15 cellular contexts compared by ENCODE assay signal in the genomic region with DNA sequence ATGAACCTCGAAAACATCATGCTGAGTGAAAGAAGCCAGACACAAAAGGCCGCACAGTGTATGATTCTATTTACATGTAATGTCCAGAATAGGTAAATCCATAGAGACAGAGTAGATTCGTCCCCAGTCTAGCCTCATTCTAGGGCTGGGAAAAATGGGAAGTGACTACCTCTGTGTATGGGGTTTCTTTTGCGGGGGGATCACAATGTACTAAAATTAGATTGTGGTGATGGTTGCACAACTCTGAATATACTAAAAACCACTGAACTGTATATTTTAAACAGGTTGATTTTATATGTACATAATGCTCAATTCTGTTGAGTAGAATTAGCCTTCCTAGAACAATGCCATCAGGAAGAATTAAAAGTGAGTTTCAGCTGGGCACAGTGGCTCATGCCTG.
"Had no signal": no experiment of that assay in that cellular context is flagged by ENCODE, and none has a peak within 500 bp of the region (broad histone marks: within the 10 kb centered on the region; RNA-seq: fewer than 3 reads in every experiment).

No MANE protein-coding gene starts in this region.

- H3K9me3 Mint-ChIP-seq: activated CD4-positive, alpha-beta T cell treated with anti-CD3 and anti-CD28 coated beads, Interleukin-2, amount 10 ng/mL, durations not matched to agents 24 days and 14 days; activated naive CD4-positive, alpha-beta T cell treated with anti-CD3 and anti-CD28 coated beads for 36 hours; activated T-helper 17 cell treated with anti-CD3 and anti-CD28 coated beads, Interleukin-2, amount 50 U/mL, for 72 hours; immature natural killer cell; WTC11 had no signal

- H3K9me3 ChIP-seq: esophagus muscularis mucosa, lower lobe of right lung, stomach, thoracic aorta had no signal

- ATAC-seq: activated T-helper 17 cell treated with anti-CD3 and anti-CD28 coated beads, Interleukin-2, amount 50 U/mL, for 72 hours; lower lobe of right lung; WTC11 had no signal

- H3K27me3 Mint-ChIP-seq: activated CD4-positive, alpha-beta T cell treated with anti-CD3 and anti-CD28 coated beads, Interleukin-2, amount 10 ng/mL, durations not matched to agents 24 days and 14 days; activated T-helper 17 cell treated with anti-CD3 and anti-CD28 coated beads, Interleukin-2, amount 50 U/mL, for 72 hours had no signal

- H3K4me3 ChIP-seq: esophagus muscularis mucosa, lower lobe of right lung, stomach, thoracic aorta had no signal

- H3K27me3 ChIP-seq: esophagus muscularis mucosa, stomach had no signal

- H3K27ac Mint-ChIP-seq: activated CD4-positive, alpha-beta T cell treated with anti-CD3 and anti-CD28 coated beads, Interleukin-2, amount 10 ng/mL, durations not matched to agents 24 days and 14 days; activated naive CD4-positive, alpha-beta T cell treated with anti-CD3 and anti-CD28 coated beads for 36 hours; activated T-helper 17 cell treated with anti-CD3 and anti-CD28 coated beads, Interleukin-2, amount 50 U/mL, for 72 hours; immature natural killer cell; WTC11 had no signal

- H3K9ac ChIP-seq: parathyroid adenoma had no signal

- H2AFZ ChIP-seq: parathyroid adenoma had no signal

- H3K27ac ChIP-seq: esophagus muscularis mucosa, lower lobe of right lung, parathyroid adenoma, stomach, thoracic aorta had no signal

- H3K36me3 Mint-ChIP-seq: immature natural killer cell, WTC11 had no signal

- H3K36me3 ChIP-seq: esophagus muscularis mucosa, lower lobe of right lung, stomach, thoracic aorta had no signal

- DNase-seq: activated CD4-positive, alpha-beta T cell treated with anti-CD3 and anti-CD28 coated beads, Interleukin-2, amount 10 ng/mL, durations not matched to agents 24 days and 14 days; activated CD8-positive, alpha-beta memory T cell treated with anti-CD3 and anti-CD28 coated beads for 24 hours; activated naive CD4-positive, alpha-beta T cell treated with anti-CD3 and anti-CD28 coated beads for 36 hours; immature natural killer cell; lower lobe of right lung; midbrain; retina; stimulated activated CD4-positive, alpha-beta T cell treated with anti-CD3 and anti-CD28 coated beads, Interleukin-15, amount 100 ng/mL, for 24 hours; stimulated activated CD4-positive, alpha-beta T cell treated with anti-CD3 and anti-CD28 coated beads, Interleukin-4, amount 100 ng/mL, for 24 hours; stomach had no signal

- H3K79me2 ChIP-seq: parathyroid adenoma had no signal

- H3K4me3 Mint-ChIP-seq: activated CD4-positive, alpha-beta T cell treated with anti-CD3 and anti-CD28 coated beads, Interleukin-2, amount 10 ng/mL, durations not matched to agents 24 days and 14 days; activated naive CD4-positive, alpha-beta T cell treated with anti-CD3 and anti-CD28 coated beads for 36 hours; activated T-helper 17 cell treated with anti-CD3 and anti-CD28 coated beads, Interleukin-2, amount 50 U/mL, for 72 hours; immature natural killer cell; WTC11 had no signal
